Comparison of ENCODE assay signal across 12 cellular contexts in genomic region chr1:17112076-17112475, GRCh38.
"Had no signal": no experiment of that assay in that cellular context is flagged by ENCODE, and none has a peak within 500 bp of the region (broad histone marks: within the 10 kb centered on the region; RNA-seq: fewer than 3 reads in every experiment).

No MANE protein-coding gene starts in this region.

- H3K4me1 ChIP-seq: upper lobe of right lung had no signal

- H3K36me3 Mint-ChIP-seq: stimulated activated naive B cell treated with anti-CD40 and anti-IgM and Interleukin-4, amounts not matched to agents 10 μg/mL and 1 μg/mL and 100 μg/mL, for 72 hours had no signal

- H3K9me3 ChIP-seq: body of pancreas, upper lobe of right lung had no signal

- H3K27me3 Mint-ChIP-seq: dendritic cell treated with granulocyte-macrophage colony-stimulating factor and Interleukin-4, amounts not matched to agents 40 ng/mL and 50 ng/mL, for 4 days had no signal

- H3K4me3 Mint-ChIP-seq: dendritic cell treated with granulocyte-macrophage colony-stimulating factor and Interleukin-4, amounts not matched to agents 40 ng/mL and 50 ng/mL, for 4 days; endodermal cell; stimulated activated naive B cell treated with anti-CD40 and anti-IgM and Interleukin-4, amounts not matched to agents 10 μg/mL and 1 μg/mL and 100 μg/mL, for 72 hours had no signal

- DNase-seq: activated CD4-positive, CD25-positive, alpha-beta regulatory T cell; activated naive CD4-positive, alpha-beta T cell treated with anti-CD3 and anti-CD28 coated beads, Interleukin-2, amount 50 U/mL, for 16 hours; activated T-cell treated with anti-CD3 and anti-CD28 coated beads, Interleukin-2, amount 50 U/mL, for 1 hour; body of pancreas; endodermal cell; erythroblast; stimulated activated CD4-positive, alpha-beta T cell treated with anti-CD3 and anti-CD28 coated beads, Interleukin-2, amount 100 ng/mL, for 24 hours; stimulated activated naive B cell treated with anti-CD40 and anti-IgM and Interleukin-4, amounts not matched to agents 10 μg/mL and 1 μg/mL and 100 μg/mL, for 72 hours; T-helper 2 cell; upper lobe of right lung had no signal

- H3K4me3 ChIP-seq: body of pancreas, upper lobe of right lung had no signal

- H3K9me3 Mint-ChIP-seq: dendritic cell treated with granulocyte-macrophage colony-stimulating factor and Interleukin-4, amounts not matched to agents 40 ng/mL and 50 ng/mL, for 4 days; endodermal cell; stimulated activated naive B cell treated with anti-CD40 and anti-IgM and Interleukin-4, amounts not matched to agents 10 μg/mL and 1 μg/mL and 100 μg/mL, for 72 hours had no signal

- ATAC-seq: body of pancreas; sciatic nerve; stimulated activated naive B cell treated with anti-CD40 and anti-IgM and Interleukin-4, amounts not matched to agents 10 μg/mL and 1 μg/mL and 100 μg/mL, for 72 hours; upper lobe of right lung had no signal

- H3K27ac Mint-ChIP-seq: dendritic cell treated with granulocyte-macrophage colony-stimulating factor and Interleukin-4, amounts not matched to agents 40 ng/mL and 50 ng/mL, for 4 days; stimulated activated naive B cell treated with anti-CD40 and anti-IgM and Interleukin-4, amounts not matched to agents 10 μg/mL and 1 μg/mL and 100 μg/mL, for 72 hours had no signal

- H3K27ac ChIP-seq: body of pancreas, upper lobe of right lung had no signal

- H3K27me3 ChIP-seq: body of pancreas had no signal

- H3K36me3 ChIP-seq: upper lobe of right lung had no signal

- H3K4me1 Mint-ChIP-seq: stimulated activated naive B cell treated with anti-CD40 and anti-IgM and Interleukin-4, amounts not matched to agents 10 μg/mL and 1 μg/mL and 100 μg/mL, for 72 hours had no signal
